ENCODE assay signal across 19 cellular contexts in the genomic region with DNA sequence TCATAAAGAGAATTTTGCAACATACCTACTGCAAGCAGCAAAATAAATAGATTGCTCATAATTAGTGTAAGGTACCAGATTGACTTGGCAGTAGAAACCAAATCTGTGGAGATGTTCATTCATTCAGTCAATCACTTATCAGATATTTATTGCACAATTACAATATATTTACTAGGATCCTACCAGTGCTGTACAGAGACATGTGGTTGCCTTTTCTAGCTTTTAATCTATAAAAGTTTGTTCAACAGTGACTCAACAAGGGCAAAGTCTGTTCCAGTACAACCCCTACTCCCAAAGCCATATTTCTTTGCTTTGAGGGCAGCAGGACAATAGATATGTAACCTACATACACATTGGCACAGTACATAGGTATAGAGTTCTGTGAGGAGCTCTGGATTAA. TPM values are rescaled to one million over a fixed set of nuclear protein-coding genes. Genes with fewer than 3 reads are reported as not detected.
"Had no signal": no experiment of that assay in that cellular context is flagged by ENCODE, and none has a peak within 500 bp of the region (broad histone marks: within the 10 kb centered on the region; RNA-seq: fewer than 3 reads in every experiment).

No MANE protein-coding gene starts in this region.

- H3K4me3 Mint-ChIP-seq: activated CD8-positive, alpha-beta T cell treated with anti-CD3 and anti-CD28 coated beads for 36 hours; activated naive CD8-positive, alpha-beta T cell treated with anti-CD3 and anti-CD28 coated beads for 36 hours; activated T-cell treated with anti-CD3 and anti-CD28 coated beads, Interleukin-2, amount 50 U/mL, for 4 hours; neural progenitor cell; stimulated activated memory B cell treated with anti-CD40 and anti-IgM and Interleukin-4, amounts not matched to agents 10 μg/mL and 1 μg/mL and 100 μg/mL, for 72 hours; T-helper 17 cell had no signal

- H3K27me3 ChIP-seq: brain microvascular endothelial cell, esophagus squamous epithelium, neural progenitor cell, transverse colon had no signal

- H3K4me1 ChIP-seq: esophagus squamous epithelium, neural progenitor cell, transverse colon had no signal

- H3K27ac ChIP-seq: brain microvascular endothelial cell, esophagus squamous epithelium, neural progenitor cell, transverse colon had no signal

- H3K27me3 Mint-ChIP-seq: activated CD8-positive, alpha-beta T cell treated with anti-CD3 and anti-CD28 coated beads for 36 hours; activated naive CD8-positive, alpha-beta T cell treated with anti-CD3 and anti-CD28 coated beads for 36 hours; stimulated activated memory B cell treated with anti-CD40 and anti-IgM and Interleukin-4, amounts not matched to agents 10 μg/mL and 1 μg/mL and 100 μg/mL, for 72 hours; T-helper 17 cell had no signal

- DNase-seq: activated CD4-positive, alpha-beta T cell treated with anti-CD3 and anti-CD28 coated beads for 4 hours; activated CD8-positive, alpha-beta T cell treated with anti-CD3 and anti-CD28 coated beads for 36 hours; activated effector memory CD4-positive, alpha-beta T cell treated with anti-CD3 and anti-CD28 coated beads, Interleukin-2, amount 50 U/mL, for 16 hours; activated naive CD8-positive, alpha-beta T cell treated with anti-CD3 and anti-CD28 coated beads for 36 hours; activated T-cell treated with anti-CD3 and anti-CD28 coated beads, Interleukin-2, amount 50 U/mL, for 4 hours; anterior cingulate cortex; brain microvascular endothelial cell; effector CD8-positive, alpha-beta T cell; esophagus squamous epithelium; hypothalamus; substantia nigra; T-helper 17 cell; transverse colon had no signal

- H3K27ac Mint-ChIP-seq: activated CD8-positive, alpha-beta T cell treated with anti-CD3 and anti-CD28 coated beads for 36 hours; activated naive CD8-positive, alpha-beta T cell treated with anti-CD3 and anti-CD28 coated beads for 36 hours; neural progenitor cell; stimulated activated memory B cell treated with anti-CD40 and anti-IgM and Interleukin-4, amounts not matched to agents 10 μg/mL and 1 μg/mL and 100 μg/mL, for 72 hours; T-helper 17 cell had no signal

- ATAC-seq: activated CD8-positive, alpha-beta T cell treated with anti-CD3 and anti-CD28 coated beads for 36 hours; stimulated activated memory B cell treated with anti-CD40 and anti-IgM and Interleukin-4, amounts not matched to agents 10 μg/mL and 1 μg/mL and 100 μg/mL, for 72 hours; T-helper 17 cell had no signal

- H3K4me1 Mint-ChIP-seq: neural progenitor cell; stimulated activated memory B cell treated with anti-CD40 and anti-IgM and Interleukin-4, amounts not matched to agents 10 μg/mL and 1 μg/mL and 100 μg/mL, for 72 hours had no signal

- H3K36me3 Mint-ChIP-seq: neural progenitor cell; stimulated activated memory B cell treated with anti-CD40 and anti-IgM and Interleukin-4, amounts not matched to agents 10 μg/mL and 1 μg/mL and 100 μg/mL, for 72 hours had no signal

- H3K4me3 ChIP-seq: esophagus squamous epithelium, neural progenitor cell, transverse colon had no signal

- H3K9me3 Mint-ChIP-seq: activated CD8-positive, alpha-beta T cell treated with anti-CD3 and anti-CD28 coated beads for 36 hours; activated naive CD8-positive, alpha-beta T cell treated with anti-CD3 and anti-CD28 coated beads for 36 hours; activated T-cell treated with anti-CD3 and anti-CD28 coated beads, Interleukin-2, amount 50 U/mL, for 4 hours; neural progenitor cell; stimulated activated memory B cell treated with anti-CD40 and anti-IgM and Interleukin-4, amounts not matched to agents 10 μg/mL and 1 μg/mL and 100 μg/mL, for 72 hours had no signal

- H3K36me3 ChIP-seq: brain microvascular endothelial cell, esophagus squamous epithelium, neural progenitor cell, transverse colon had no signal

- H3K9me3 ChIP-seq: esophagus squamous epithelium, transverse colon had no signal

- H3K9ac ChIP-seq: neural progenitor cell had no signal

RNA-seq across cellular contexts. Expression of gene ABCD2, which starts 27.3 kb away (rescaled TPM):
- total RNA-seq: endothelial cell of umbilical vein, kidney epithelial cell, osteocyte, pulmonary artery endothelial cell had no signal
- polyA plus RNA-seq: endothelial cell of umbilical vein had no signal
